ENCODE assay signal across 14 cellular contexts in genomic region chr5:177339107-177339638, GRCh38. TPM values are rescaled to one million over a fixed set of nuclear protein-coding genes. Genes with fewer than 3 reads are reported as not detected.
DNase-seq lines count a peak whose midpoint lies in the region; ATAC-seq and TF ChIP-seq lines count a peak whose summit lies in the region.
"Had no signal": no experiment of that assay in that cellular context is flagged by ENCODE, and none has a peak within 500 bp of the region (broad histone marks: within the 10 kb centered on the region; RNA-seq: fewer than 3 reads in every experiment).

No MANE protein-coding gene starts in this region.

- no peak overlapping the region for H3K4me3 ChIP-seq in gastrocnemius medialis
- H3K4me3 ChIP-seq: cardiac muscle cell had no signal

- DNase-seq in cardiac septum (ENCODE audit: low spot score) = peak; percentile 79
- DNase-seq in left cardiac atrium = no peak
- DNase-seq in activated CD8-positive, alpha-beta T cell treated with anti-CD3 and anti-CD28 coated beads for 36 hours = no peak
- DNase-seq in left lobe of liver (ENCODE audit: low spot score) = no peak
- DNase-seq in UCSD-AML1 (lab: John Stamatoyannopoulos, UW; ENCODE audit: unreplicated experiment) = no peak
- no peak for DNase-seq in gastrocnemius medialis
- no peak for DNase-seq in NCI-H1694 (lab: John Stamatoyannopoulos, UW)
- DNase-seq: AML-193, DMS 273 treated with DMSO at 0.1 percent for 48 hours, mammary epithelial cell, NCI-H1436 treated with DMSO at 0.1 percent for 48 hours, NCI-H510A treated with DMSO at 0.1 percent for 48 hours had no signal

- no peak for TF ChIP-seq POLR2A in gastrocnemius medialis (IDR thresholded peaks at IDR 0.05)

- H3K27me3 Mint-ChIP-seq in activated CD8-positive, alpha-beta T cell treated with anti-CD3 and anti-CD28 coated beads for 36 hours = no peaks in the 10 kb centered on the region

- H3K36me3 ChIP-seq in gastrocnemius medialis = peaks cover 0 to 45% of the 10 kb centered on the region in 2 donors

- intact Hi-C loops in cardiac septum (cut with DNase I) (no loop called here), left cardiac atrium (cut with DNase I) (no loop called here), gastrocnemius medialis (cut with DNase I; ENCODE audit: low total_unique reads) (no loop called here)
- intact Hi-C loops in activated CD8-positive, alpha-beta T cell treated with anti-CD3 and anti-CD28 coated beads for 36 hours (cut with micrococcal nuclease) = no loop called here

- no peak overlapping the region for H3K4me3 Mint-ChIP-seq in activated CD8-positive, alpha-beta T cell treated with anti-CD3 and anti-CD28 coated beads for 36 hours

- H3K9me3 Mint-ChIP-seq in activated CD8-positive, alpha-beta T cell treated with anti-CD3 and anti-CD28 coated beads for 36 hours = no peaks in the 10 kb centered on the region

- no peaks in the 10 kb centered on the region for H3K27me3 ChIP-seq in gastrocnemius medialis
- H3K27me3 ChIP-seq: cardiac muscle cell had no signal

- POLR2A ChIA-PET in activated CD8-positive, alpha-beta T cell treated with anti-CD3 and anti-CD28 coated beads for 36 hours (lab: Charles Lee) = interaction anchor here (1.8 kb wide), 1 partner anchor 12 kb away, joined by 8 read pairs; the partner anchor contains the start of gene LMAN2

- no peaks in the 10 kb centered on the region for H3K4me1 ChIP-seq in gastrocnemius medialis

- TF ChIP-seq CTCF in activated CD8-positive, alpha-beta T cell treated with anti-CD3 and anti-CD28 coated beads for 36 hours (IDR thresholded peaks at IDR 0.05) = no peak
- TF ChIP-seq CTCF in gastrocnemius medialis (IDR thresholded peaks at IDR 0.05 in 4 of 5, conservative IDR thresholded peaks at IDR 0.05 in 1 of 5) = no peak

- no peaks in the 10 kb centered on the region for H3K9me3 ChIP-seq in gastrocnemius medialis

- no peak overlapping the region for H3K27ac ChIP-seq in gastrocnemius medialis
- H3K27ac ChIP-seq: cardiac muscle cell had no signal

- CTCF ChIA-PET in activated CD8-positive, alpha-beta T cell treated with anti-CD3 and anti-CD28 coated beads for 36 hours (lab: Charles Lee) = interaction anchor here (1.3 kb wide), 2 partner anchors 15 to 51 kb away, joined by 4 to 5 read pairs; no protein-coding TSS in a partner anchor

- H3K4me1 Mint-ChIP-seq in activated CD8-positive, alpha-beta T cell treated with anti-CD3 and anti-CD28 coated beads for 36 hours (ENCODE audit: low read depth) = peaks cover 24% of the 10 kb centered on the region

- in situ Hi-C loops in gastrocnemius medialis (cut with MboI; ENCODE audit: low sequenced_read_pairs in 4 of 4) = no loop called here

- peaks cover 32% of the 10 kb centered on the region for H3K36me3 Mint-ChIP-seq in activated CD8-positive, alpha-beta T cell treated with anti-CD3 and anti-CD28 coated beads for 36 hours (ENCODE audit: low read depth)

- H3K27ac Mint-ChIP-seq in activated CD8-positive, alpha-beta T cell treated with anti-CD3 and anti-CD28 coated beads for 36 hours = peak overlapping the region; percentile 60

- ATAC-seq in left cardiac atrium (no peak), left lobe of liver (peak; percentile 38), gastrocnemius medialis (no peak), GM21786 (IDR thresholded peaks at IDR 0.05; ENCODE audit: unreplicated experiment) (no peak)
- ATAC-seq in activated CD8-positive, alpha-beta T cell treated with anti-CD3 and anti-CD28 coated beads for 36 hours = no peak

RNA-seq across cellular contexts. Expression of gene LMAN2, which starts 12.3 kb away (rescaled TPM):
- 67.5 TPM for total RNA-seq in cardiac septum
- 10 to 100 TPM; 76.4 to 77.7 TPM for total RNA-seq in left cardiac atrium
- total RNA-seq in activated CD8-positive, alpha-beta T cell treated with anti-CD3 and anti-CD28 coated beads for 36 hours = 10 to 100 TPM; 79.9 to 87.5 TPM
- 162 TPM for total RNA-seq in left lobe of liver
- 100 to 1,000 TPM in 1 of 4 donors, 10 to 100 TPM in 3; 70.2 to 109 (median 86.6) TPM for total RNA-seq in gastrocnemius medialis

RNA-seq across cellular contexts. Expression of gene RGS14, which starts 18.6 kb away (rescaled TPM):
- total RNA-seq in cardiac septum = 4.3 TPM
- total RNA-seq in left cardiac atrium = 1 to 10 TPM; 3.7 to 4.7 TPM
- 10 to 100 TPM; 50.4 to 52.5 TPM for total RNA-seq in activated CD8-positive, alpha-beta T cell treated with anti-CD3 and anti-CD28 coated beads for 36 hours
- total RNA-seq in left lobe of liver = 34.6 TPM
- total RNA-seq in gastrocnemius medialis = 10 to 100 TPM in 1 of 4 donors, 1 to 10 TPM in 3; 1.6 to 25.9 (median 5.0) TPM

RNA-seq across cellular contexts. Expression of gene MXD3, which starts 27.5 kb away (rescaled TPM):
- total RNA-seq in cardiac septum (1.9 TPM), left cardiac atrium (1 to 10 TPM; 2.8 to 3.4 TPM), left lobe of liver (9.4 TPM), gastrocnemius medialis (1 to 10 TPM in 3 of 4 donors, under 1 TPM in 1; 0.90 to 7.8 (median 3.5) TPM)
- 10 to 100 TPM; 19.3 to 25.1 TPM for total RNA-seq in activated CD8-positive, alpha-beta T cell treated with anti-CD3 and anti-CD28 coated beads for 36 hours

RNA-seq across cellular contexts. Expression of gene PRELID1, which starts 35.6 kb away (rescaled TPM):
- 49.8 TPM for total RNA-seq in cardiac septum
- total RNA-seq in left cardiac atrium = 10 to 100 TPM; 52.6 to 64.0 TPM
- total RNA-seq in activated CD8-positive, alpha-beta T cell treated with anti-CD3 and anti-CD28 coated beads for 36 hours = 100 to 1,000 TPM; 222 to 233 TPM
- total RNA-seq in left lobe of liver = 68.1 TPM
- total RNA-seq in gastrocnemius medialis = 10 to 100 TPM; 13.4 to 45.8 (median 28.2) TPM

RNA-seq across cellular contexts. Expression of gene RAB24, which starts 35.7 kb away (rescaled TPM):
- 19.0 TPM for total RNA-seq in cardiac septum
- total RNA-seq in left cardiac atrium = 10 to 100 TPM; 18.8 to 20.1 TPM
- total RNA-seq in activated CD8-positive, alpha-beta T cell treated with anti-CD3 and anti-CD28 coated beads for 36 hours = 10 to 100 TPM; 26.6 TPM
- 15.3 TPM for total RNA-seq in left lobe of liver
- total RNA-seq in gastrocnemius medialis = 10 to 100 TPM; 11.4 to 22.8 (median 14.5) TPM
